Comparison of ENCODE assay signal across 11 cellular contexts in genomic region chr4:77006753-77007355, GRCh38. TPM values are rescaled to one million over a fixed set of nuclear protein-coding genes. Genes with fewer than 3 reads are reported as not detected.
DNase-seq lines count a peak whose midpoint lies in the region; ATAC-seq and TF ChIP-seq lines count a peak whose summit lies in the region.
"Had no signal": no experiment of that assay in that cellular context is flagged by ENCODE, and none has a peak within 500 bp of the region (broad histone marks: within the 10 kb centered on the region; RNA-seq: fewer than 3 reads in every experiment).

No MANE protein-coding gene starts in this region.

- H3K4me1 ChIP-seq in ectodermal cell (ENCODE audit: control insufficient read depth, insufficient read depth, low read length) (peaks cover 22% of the 10 kb centered on the region), skeletal muscle satellite cell (ENCODE audit: control insufficient read depth, insufficient read depth, low read length) (peaks cover 85% of the 10 kb centered on the region), tibial nerve (peaks cover 0 to 32% (median 17%) of the 10 kb centered on the region in 4 donors)

- peaks cover 5% of the 10 kb centered on the region for H3K36me3 ChIP-seq in ectodermal cell (ENCODE audit: control insufficient read depth, insufficient read depth, low read length)
- H3K36me3 ChIP-seq in skeletal muscle satellite cell (ENCODE audit: insufficient read depth, low read length): peaks cover 69% of the 10 kb centered on the region
- H3K36me3 ChIP-seq in tibial nerve: peaks cover 0 to 32% (median 0%) of the 10 kb centered on the region in 3 donors

- TF ChIP-seq POLR2A in tibial nerve (IDR thresholded peaks at IDR 0.05): no peak

- peak overlapping the region; percentile 52 for H3K4me2 ChIP-seq in skeletal muscle satellite cell (ENCODE audit: low read length)

- WGBS in ectodermal cell, 2 experiments: 86 to 93% methylated on average over 3 of the region's 4 CpGs
- WGBS in tibial nerve, 2 donors: 46 to 49% methylated on average over 4 of the region's 4 CpGs

- H3K4me3 ChIP-seq in ectodermal cell (ENCODE audit: insufficient read depth, low read depth, low read length) (no peak overlapping the region), skeletal muscle satellite cell (ENCODE audit: low read length) (no peak overlapping the region), tibial nerve (no peak overlapping the region)

- peak overlapping the region; percentile 38 for H3K27ac ChIP-seq in ectodermal cell (ENCODE audit: insufficient read depth, low read depth, low read length, poor library complexity, severe bottlenecking)
- peak overlapping the region in 2 of 4 donors; percentile 67 to 76 for H3K27ac ChIP-seq in tibial nerve

- H3K9me3 ChIP-seq in ectodermal cell (ENCODE audit: control insufficient read depth, low read length) (no peaks in the 10 kb centered on the region), skeletal muscle satellite cell (replicated peaks; ENCODE audit: low read length) (no peaks in the 10 kb centered on the region), tibial nerve (no peaks in the 10 kb centered on the region)

- no peak for TF ChIP-seq CTCF in tibial nerve (IDR thresholded peaks at IDR 0.05)

- H3K27me3 ChIP-seq in ectodermal cell (ENCODE audit: control insufficient read depth, insufficient read depth, low read length, poor library complexity, severe bottlenecking) (no peaks in the 10 kb centered on the region), skeletal muscle satellite cell (ENCODE audit: control insufficient read depth, insufficient read depth, low read length) (no peaks in the 10 kb centered on the region), tibial nerve (no peaks in the 10 kb centered on the region)

- TF ChIP-seq EP300 in tibial nerve (IDR thresholded peaks at IDR 0.05): no peak

- DNase-seq in NCI-H187 treated with DMSO at 0.1 percent for 48 hours (lab: John Stamatoyannopoulos, UW) (no peak), A172 (ENCODE audit: low spot score) (no peak), tibial nerve (ENCODE audit: low spot score in 2 of 2) (no peak), OCI-M2 (lab: John Stamatoyannopoulos, UW; ENCODE audit: unreplicated experiment) (no peak)
- DNase-seq: midbrain, NCI-H1694 treated with DMSO at 0.1 percent for 48 hours, RPMI8226 had no signal

- H3K9ac ChIP-seq in skeletal muscle satellite cell (ENCODE audit: low read depth, low read length): peak overlapping the region; percentile 57

- ATAC-seq in GM19023 (IDR thresholded peaks at IDR 0.05; ENCODE audit: unreplicated experiment) (peak; percentile 24), HG02884 (IDR thresholded peaks at IDR 0.05; ENCODE audit: unreplicated experiment) (peak; percentile 13)

RNA-seq across cellular contexts. Expression of gene SEPTIN11, which starts 57.3 kb away (rescaled TPM):
- polyA plus RNA-seq in ectodermal cell (2013, experiment 1 of 4): 139 TPM
- 146 TPM for polyA plus RNA-seq in ectodermal cell (2013, experiment 2 of 4)
- 104 TPM for polyA plus RNA-seq in ectodermal cell (2013, experiment 3 of 4)
- polyA plus RNA-seq in ectodermal cell (2013, experiment 4 of 4): 114 TPM
- total RNA-seq in skeletal muscle satellite cell (2012; rRNA removed): 107 and 109 TPM in 2 replicates
- 72.5 and 73.5 TPM in 2 replicates for total RNA-seq in A172 (2014; rRNA removed; shearing (Covaris generic))
- total RNA-seq in tibial nerve: 100 to 1,000 TPM; 111 to 205 (median 176) TPM
